Comparison of ENCODE assay signal across 26 cellular contexts in the genomic region with DNA sequence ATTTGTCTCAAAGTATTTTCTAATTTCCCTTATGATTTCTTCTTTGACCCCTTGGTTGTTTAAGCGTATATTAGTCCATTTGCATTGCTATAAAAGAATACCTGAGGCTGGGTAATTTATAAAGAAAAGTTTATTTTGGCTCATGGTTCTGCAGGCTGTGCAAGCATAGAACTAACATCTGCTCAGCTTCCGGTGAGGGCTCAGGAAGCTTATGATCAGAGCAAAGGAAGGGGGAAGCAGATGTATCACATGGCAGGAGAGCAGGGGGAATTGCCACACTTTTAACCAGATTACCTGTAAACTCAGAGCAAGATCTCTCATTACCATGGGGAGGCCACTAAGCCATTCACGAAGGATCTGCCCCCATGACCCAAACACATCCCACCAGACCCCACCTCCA.
"Had no signal": no experiment of that assay in that cellular context is flagged by ENCODE, and none has a peak within 500 bp of the region (broad histone marks: within the 10 kb centered on the region; RNA-seq: fewer than 3 reads in every experiment).

No MANE protein-coding gene starts in this region.

- H3K27ac Mint-ChIP-seq: activated CD4-positive, alpha-beta memory T cell treated with anti-CD3 and anti-CD28 coated beads for 36 hours; activated CD4-positive, alpha-beta T cell treated with anti-CD3 and anti-CD28 coated beads, Interleukin-2, amount 10 ng/mL, durations not matched to agents 24 days and 14 days; activated naive CD8-positive, alpha-beta T cell treated with anti-CD3 and anti-CD28 coated beads, Interleukin-2, amount 50 U/mL, for 24 hours; activated T-helper 1 cell treated with anti-CD3 and anti-CD28 coated beads, Interleukin-12 subunit alpha, Interleukin-12 subunit beta, Interleukin-2, Interleukin-4 antibody, amounts not matched to agents 30 ng/mL and 10 ng/mL and 1 ng/mL, durations not matched to agents 14 hours and 24 hours and 36 hours; dendritic cell treated with granulocyte-macrophage colony-stimulating factor and Interleukin-4, amounts not matched to agents 40 ng/mL and 50 ng/mL, for 4 days; nephron progenitor cell; T-cell had no signal

- H3K4me3 Mint-ChIP-seq: activated CD4-positive, alpha-beta memory T cell treated with anti-CD3 and anti-CD28 coated beads for 36 hours; activated CD4-positive, alpha-beta T cell treated with anti-CD3 and anti-CD28 coated beads, Interleukin-2, amount 10 ng/mL, durations not matched to agents 24 days and 14 days; activated naive CD8-positive, alpha-beta T cell treated with anti-CD3 and anti-CD28 coated beads, Interleukin-2, amount 50 U/mL, for 24 hours; activated T-helper 1 cell treated with anti-CD3 and anti-CD28 coated beads, Interleukin-12 subunit alpha, Interleukin-12 subunit beta, Interleukin-2, Interleukin-4 antibody, amounts not matched to agents 30 ng/mL and 10 ng/mL and 1 ng/mL, durations not matched to agents 14 hours and 24 hours and 36 hours; dendritic cell treated with granulocyte-macrophage colony-stimulating factor and Interleukin-4, amounts not matched to agents 40 ng/mL and 50 ng/mL, for 4 days; naive B cell; nephron progenitor cell; T-cell had no signal

- H3K9me3 Mint-ChIP-seq: activated naive CD8-positive, alpha-beta T cell treated with anti-CD3 and anti-CD28 coated beads, Interleukin-2, amount 50 U/mL, for 24 hours had no signal

- H3K27ac ChIP-seq: hepatocyte, left ventricle myocardium inferior, neutrophil, right lobe of liver, testis, transverse colon had no signal

- ATAC-seq: activated naive CD8-positive, alpha-beta T cell treated with anti-CD3 and anti-CD28 coated beads, Interleukin-2, amount 50 U/mL, for 24 hours; right lobe of liver; stimulated activated naive CD8-positive, alpha-beta T cell treated with anti-CD3 and anti-CD28 coated beads, Interleukin-15, Interleukin-2, amounts not matched to agents 100 U/mL and 50 U/mL, for 24 hours; T-cell had no signal

- H3K27me3 Mint-ChIP-seq: activated CD4-positive, alpha-beta memory T cell treated with anti-CD3 and anti-CD28 coated beads for 36 hours; activated CD4-positive, alpha-beta T cell treated with anti-CD3 and anti-CD28 coated beads, Interleukin-2, amount 10 ng/mL, durations not matched to agents 24 days and 14 days; activated naive CD8-positive, alpha-beta T cell treated with anti-CD3 and anti-CD28 coated beads, Interleukin-2, amount 50 U/mL, for 24 hours; dendritic cell treated with granulocyte-macrophage colony-stimulating factor and Interleukin-4, amounts not matched to agents 40 ng/mL and 50 ng/mL, for 4 days; naive B cell; T-cell had no signal

- DNase-seq: activated CD4-positive, alpha-beta memory T cell treated with anti-CD3 and anti-CD28 coated beads for 36 hours; activated CD4-positive, alpha-beta T cell treated with anti-CD3 and anti-CD28 coated beads, Interleukin-2, amount 10 ng/mL, durations not matched to agents 24 days and 14 days; activated CD4-positive, CD25-positive, alpha-beta regulatory T cell treated with anti-CD3 and anti-CD28 coated beads, Interleukin-2, amount 50 U/mL, for 72 hours; activated CD8-positive, alpha-beta memory T cell treated with anti-CD3 and anti-CD28 coated beads, Interleukin-2, amount 50 U/mL, for 4 hours; activated effector memory CD4-positive, alpha-beta T cell treated with anti-CD3 and anti-CD28 coated beads, Interleukin-2, amount 50 U/mL, for 16 hours; activated naive CD4-positive, alpha-beta T cell treated with anti-CD3 and anti-CD28 coated beads, Interleukin-2, amount 50 U/mL, for 16 hours; activated naive CD8-positive, alpha-beta T cell treated with anti-CD3 and anti-CD28 coated beads, Interleukin-2, amount 50 U/mL, for 24 hours; activated T-cell treated with anti-CD3 and anti-CD28 coated beads, Interleukin-2, amount 50 U/mL, for 1 hour; amygdala; caudate nucleus; effector CD8-positive, alpha-beta T cell; islet precursor cell; left ventricle myocardium inferior; mammary epithelial cell; naive B cell; nephron progenitor cell; right lobe of liver; stimulated activated CD4-positive, alpha-beta T cell treated with anti-CD3 and anti-CD28 coated beads, Interleukin-2, amount 100 ng/mL, for 48 hours; stimulated activated naive CD8-positive, alpha-beta T cell treated with anti-CD3 and anti-CD28 coated beads, Interleukin-15, Interleukin-2, amounts not matched to agents 100 U/mL and 50 U/mL, for 24 hours; T-cell; testis; transverse colon had no signal

- H3K4me3 ChIP-seq: hepatocyte, left ventricle myocardium inferior, right lobe of liver, testis, transverse colon had no signal

- H3K9me3 ChIP-seq: neutrophil, right lobe of liver, testis, transverse colon had no signal

- H3K4me1 Mint-ChIP-seq: activated CD4-positive, alpha-beta T cell treated with anti-CD3 and anti-CD28 coated beads, Interleukin-2, amount 10 ng/mL, durations not matched to agents 24 days and 14 days; activated naive CD8-positive, alpha-beta T cell treated with anti-CD3 and anti-CD28 coated beads, Interleukin-2, amount 50 U/mL, for 24 hours; naive B cell; nephron progenitor cell; T-cell had no signal

- H3K27me3 ChIP-seq: hepatocyte, neutrophil, right lobe of liver, testis, transverse colon had no signal

- H3K4me1 ChIP-seq: right lobe of liver, testis, transverse colon had no signal
